Comparison of ENCODE assay signal across 8 cellular contexts in genomic region chr4:89657931-89658700, GRCh38.
A peak's percentile ranks its signal among the peaks of the same experiment; 100 is the strongest.
DNase-seq lines count a peak whose midpoint lies in the region; ATAC-seq and TF ChIP-seq lines count a peak whose summit lies in the region.

No MANE protein-coding gene starts in this region.

- H3K27me3 ChIP-seq in GM23338 (ENCODE audit: insufficient read depth) = no peaks in the 10 kb centered on the region
- H3K27me3 ChIP-seq in gastrocnemius medialis = no peaks in the 10 kb centered on the region

- H3K4me2 ChIP-seq in GM23338 = no peak overlapping the region

- intact Hi-C loops in gastrocnemius medialis (cut with DNase I; ENCODE audit: low total_unique reads) = no loop called here

- TF ChIP-seq CTCF in GM23338 (conservative IDR thresholded peaks at IDR 0.05; ENCODE audit: low read depth in 2 of 2) (peak; percentile 54 to 67), LNCAP (IDR thresholded peaks at IDR 0.05) (peak; percentile 59), gastrocnemius medialis (IDR thresholded peaks at IDR 0.05 in 4 of 5, conservative IDR thresholded peaks at IDR 0.05 in 1 of 5) (no peak)

- H3K4me3 ChIP-seq in GM23338 (no peak overlapping the region), gastrocnemius medialis (no peak overlapping the region)

- H3K27ac ChIP-seq in GM23338 (ENCODE audit: low read depth) (no peak overlapping the region), gastrocnemius medialis (no peak overlapping the region)

- no peaks in the 10 kb centered on the region for H3K9me3 ChIP-seq in gastrocnemius medialis

- no peaks in the 10 kb centered on the region for H3K9me3 Mint-ChIP-seq in GM23338

- H3K4me1 Mint-ChIP-seq in GM23338 = peaks cover 6% of the 10 kb centered on the region

- no peaks in the 10 kb centered on the region for H3K36me3 ChIP-seq in GM23338 (ENCODE audit: insufficient read depth)
- H3K36me3 ChIP-seq in gastrocnemius medialis = no peaks in the 10 kb centered on the region

- H3K4me1 ChIP-seq in GM23338 (ENCODE audit: insufficient read depth) (peaks cover 7% of the 10 kb centered on the region; the same call in 1 of the 2 replicates), gastrocnemius medialis (no peaks in the 10 kb centered on the region)

- no peaks in the 10 kb centered on the region for H3K9me2 ChIP-seq in GM23338 (ENCODE audit: insufficient read depth)

- DNase-seq in NCI-H1417 (lab: John Stamatoyannopoulos, UW) (peak in 2 of 3 experiments; percentile 11 to 59), NCI-H1417 treated with DMSO at 0.1 percent for 48 hours (lab: John Stamatoyannopoulos, UW) (no peak), GM23338 (ENCODE audit: low spot score) (peak; percentile 61), dermis microvascular lymphatic vessel endothelial cell (ENCODE audit: low read depth in 2 of 2) (peak; percentile 64 to 70), putamen (ENCODE audit: low spot score) (peak; percentile 30), gastrocnemius medialis (no peak), SW480 (ENCODE audit: low spot score) (no peak)

- H2AFZ ChIP-seq in GM23338 = no peak overlapping the region

- peaks cover 2% of the 10 kb centered on the region for H3K27me3 Mint-ChIP-seq in GM23338 (ENCODE audit: insufficient read depth, low read depth, poor library complexity)

- H4K20me1 ChIP-seq in GM23338 (replicated peaks; ENCODE audit: insufficient read depth) = no peaks in the 10 kb centered on the region

- TF ChIP-seq POLR2A in gastrocnemius medialis (IDR thresholded peaks at IDR 0.05) = no peak

- H3K27ac Mint-ChIP-seq in GM23338 = no peak overlapping the region

- no peak overlapping the region for H3K4me3 Mint-ChIP-seq in GM23338

- no peaks in the 10 kb centered on the region for H3F3A ChIP-seq in GM23338 (replicated peaks; ENCODE audit: low read depth)

- in situ Hi-C loops in gastrocnemius medialis (cut with MboI; ENCODE audit: low sequenced_read_pairs in 4 of 4) = no loop called here

- H3K79me2 ChIP-seq in GM23338 (replicated peaks; ENCODE audit: insufficient read depth) = no peaks in the 10 kb centered on the region

- ATAC-seq in GM23338 (no peak), gastrocnemius medialis (no peak)

- no peaks in the 10 kb centered on the region for H3K36me3 Mint-ChIP-seq in GM23338 (ENCODE audit: low read depth)

TF ChIP-seq in GM23338, 12 proteins besides CTCF, POLR2A, EP300 and RAD21:
- no peak for TF ChIP-seq EZH2 (IDR thresholded peaks at IDR 0.05; ENCODE audit: low read depth, unreplicated experiment)
- TF ChIP-seq POLR2AphosphoS5 (IDR thresholded peaks at IDR 0.05; ENCODE audit: low read depth) = no peak
- no peak for TF ChIP-seq JUNB (IDR thresholded peaks at IDR 0.05; ENCODE audit: unreplicated experiment)
- TF ChIP-seq NANOG (IDR thresholded peaks at IDR 0.05; ENCODE audit: borderline replicate concordance) = no peak
- no peak for TF ChIP-seq STAT1 (IDR thresholded peaks at IDR 0.05; ENCODE audit: unreplicated experiment)
- TF ChIP-seq EZH2phosphoT487 (IDR thresholded peaks at IDR 0.05; ENCODE audit: unreplicated experiment) = no peak
- TF ChIP-seq CREB1 (CRISPR knock-in tag; IDR thresholded peaks at IDR 0.05; ENCODE audit: low read depth) = no peak
- no peak for TF ChIP-seq ZNF331 (CRISPR knock-in tag; IDR thresholded peaks at IDR 0.05; ENCODE audit: low read depth)
- TF ChIP-seq ZNF114 (CRISPR knock-in tag; IDR thresholded peaks at IDR 0.05) = no peak
- TF ChIP-seq ETS1 (IDR thresholded peaks at IDR 0.05) = no peak
- no peak for TF ChIP-seq REST (IDR thresholded peaks at IDR 0.05; ENCODE audit: unreplicated experiment)
- no peak for TF ChIP-seq ZNF462 (CRISPR knock-in tag; IDR thresholded peaks at IDR 0.05)

Comparison
In these comparisons a context has a peak if more than half of its experiments do, and no peak if none do; other contexts are left out.
1. DNase-seq: peak in NCI-H1417 (2 of 3), GM23338 (single experiment), dermis microvascular lymphatic vessel endothelial cell (2 of 2) and putamen (single experiment); none in NCI-H1417 treated with DMSO at 0.1 percent for 48 hours (single experiment), gastrocnemius medialis (0 of 2) and SW480 (single experiment).
2. CTCF ChIP-seq: peak in GM23338 (2 of 2) and LNCAP (single experiment); none in gastrocnemius medialis (0 of 5).